In the genomic region with DNA sequence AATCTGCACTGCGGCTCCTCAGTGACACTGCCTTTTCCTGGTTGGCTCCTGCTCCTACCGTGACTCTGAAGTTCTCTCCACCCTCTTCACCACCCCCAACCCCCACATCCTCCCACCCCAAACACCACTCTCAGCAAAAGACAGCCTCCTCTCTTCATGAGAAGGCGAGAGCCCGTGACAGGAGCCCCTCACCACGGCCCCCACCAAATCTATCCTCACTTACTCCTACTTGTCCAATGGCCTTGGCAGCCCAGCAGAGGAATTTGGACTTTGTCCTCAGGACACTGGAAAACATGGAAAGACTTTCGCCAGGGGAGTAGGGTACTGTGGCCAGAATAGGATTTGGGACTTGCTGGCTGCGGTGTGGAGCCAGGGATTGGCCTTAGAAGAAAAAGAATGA, we compare ENCODE assay signal across 1 cellular context.
TF ChIP-seq lines count a peak whose summit lies in the region.

No MANE protein-coding gene starts in this region.

TF ChIP-seq in HepG2, 621 proteins besides CTCF, POLR2A, EP300 and RAD21 (continued from another document):
- TF ChIP-seq, protein P1, sequence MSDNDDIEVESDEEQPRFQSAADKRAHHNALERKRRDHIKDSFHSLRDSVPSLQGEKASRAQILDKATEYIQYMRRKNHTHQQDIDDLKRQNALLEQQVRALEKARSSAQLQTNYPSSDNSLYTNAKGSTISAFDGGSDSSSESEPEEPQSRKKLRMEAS (IDR thresholded peaks at IDR 0.05) = peak; percentile 29; the same call in 1 of the 2 replicates
- TF ChIP-seq KDM6A (CRISPR knock-in tag; IDR thresholded peaks at IDR 0.05; ENCODE audit: low read depth) = peak; percentile 78
- no peak for TF ChIP-seq XRCC5 (optimal IDR thresholded peaks at IDR 0.05; ENCODE audit: low read length)
- TF ChIP-seq WIZ (CRISPR knock-in tag; IDR thresholded peaks at IDR 0.05) = no peak
- no peak for TF ChIP-seq SKI (IDR thresholded peaks at IDR 0.05; ENCODE audit: partially characterized antibody)
- TF ChIP-seq, protein P2, sequence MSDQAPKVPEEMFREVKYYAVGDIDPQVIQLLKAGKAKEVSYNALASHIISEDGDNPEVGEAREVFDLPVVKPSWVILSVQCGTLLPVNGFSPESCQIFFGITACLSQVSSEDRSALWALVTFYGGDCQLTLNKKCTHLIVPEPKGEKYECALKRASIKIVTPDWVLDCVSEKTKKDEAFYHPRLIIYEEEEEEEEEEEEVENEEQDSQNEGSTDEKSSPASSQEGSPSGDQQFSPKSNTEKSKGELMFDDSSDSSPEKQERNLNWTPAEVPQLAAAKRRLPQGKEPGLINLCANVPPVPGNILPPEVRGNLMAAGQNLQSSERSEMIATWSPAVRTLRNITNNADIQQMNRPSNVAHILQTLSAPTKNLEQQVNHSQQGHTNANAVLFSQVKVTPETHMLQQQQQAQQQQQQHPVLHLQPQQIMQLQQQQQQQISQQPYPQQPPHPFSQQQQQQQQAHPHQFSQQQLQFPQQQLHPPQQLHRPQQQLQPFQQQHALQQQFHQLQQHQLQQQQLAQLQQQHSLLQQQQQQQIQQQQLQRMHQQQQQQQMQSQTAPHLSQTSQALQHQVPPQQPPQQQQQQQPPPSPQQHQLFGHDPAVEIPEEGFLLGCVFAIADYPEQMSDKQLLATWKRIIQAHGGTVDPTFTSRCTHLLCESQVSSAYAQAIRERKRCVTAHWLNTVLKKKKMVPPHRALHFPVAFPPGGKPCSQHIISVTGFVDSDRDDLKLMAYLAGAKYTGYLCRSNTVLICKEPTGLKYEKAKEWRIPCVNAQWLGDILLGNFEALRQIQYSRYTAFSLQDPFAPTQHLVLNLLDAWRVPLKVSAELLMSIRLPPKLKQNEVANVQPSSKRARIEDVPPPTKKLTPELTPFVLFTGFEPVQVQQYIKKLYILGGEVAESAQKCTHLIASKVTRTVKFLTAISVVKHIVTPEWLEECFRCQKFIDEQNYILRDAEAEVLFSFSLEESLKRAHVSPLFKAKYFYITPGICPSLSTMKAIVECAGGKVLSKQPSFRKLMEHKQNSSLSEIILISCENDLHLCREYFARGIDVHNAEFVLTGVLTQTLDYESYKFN (CRISPR knock-in tag; conservative IDR thresholded peaks at IDR 0.05) = peak; percentile 81
- peak; percentile 72 for TF ChIP-seq RXRB (CRISPR knock-in tag; IDR thresholded peaks at IDR 0.05; ENCODE audit: borderline replicate concordance)
- TF ChIP-seq ZNF263 (CRISPR knock-in tag; IDR thresholded peaks at IDR 0.05) = no peak
- TF ChIP-seq, protein P3, sequence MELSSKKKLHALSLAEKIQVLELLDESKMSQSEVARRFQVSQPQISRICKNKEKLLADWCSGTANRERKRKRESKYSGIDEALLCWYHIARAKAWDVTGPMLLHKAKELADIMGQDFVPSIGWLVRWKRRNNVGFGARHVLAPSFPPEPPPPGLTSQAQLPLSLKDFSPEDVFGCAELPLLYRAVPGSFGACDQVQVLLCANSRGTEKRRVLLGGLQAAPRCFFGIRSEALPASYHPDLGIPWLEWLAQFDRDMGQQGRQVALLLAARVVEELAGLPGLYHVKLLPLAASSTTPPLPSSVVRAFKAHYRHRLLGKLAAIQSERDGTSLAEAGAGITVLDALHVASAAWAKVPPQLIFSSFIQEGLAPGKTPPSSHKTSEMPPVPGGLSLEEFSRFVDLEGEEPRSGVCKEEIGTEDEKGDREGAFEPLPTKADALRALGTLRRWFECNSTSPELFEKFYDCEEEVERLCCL (CRISPR knock-in tag; IDR thresholded peaks at IDR 0.05; ENCODE audit: borderline replicate concordance) = no peak
- no peak for TF ChIP-seq ZFP62 (CRISPR knock-in tag; IDR thresholded peaks at IDR 0.05)
- TF ChIP-seq TOPORS (CRISPR knock-in tag; IDR thresholded peaks at IDR 0.05) = no peak
- TF ChIP-seq KLF13 (CRISPR knock-in tag; IDR thresholded peaks at IDR 0.05) = no peak
- TF ChIP-seq NCOA2 (CRISPR knock-in tag; IDR thresholded peaks at IDR 0.05) = peak; percentile 59
- peak; percentile 24; the same call in 1 of the 2 replicates for TF ChIP-seq ZMYM3 (CRISPR knock-in tag; IDR thresholded peaks at IDR 0.05)
- TF ChIP-seq TBP (CRISPR knock-in tag; IDR thresholded peaks at IDR 0.05) = no peak
- no peak for TF ChIP-seq ATF7 (IDR thresholded peaks at IDR 0.05)
- no peak for TF ChIP-seq ATF7 (CRISPR knock-in tag; IDR thresholded peaks at IDR 0.05)
- peak; percentile 38; the same call in 1 of the 2 replicates for TF ChIP-seq FOXA3 (CRISPR knock-in tag; IDR thresholded peaks at IDR 0.05)
- no peak for TF ChIP-seq FOXJ3 (CRISPR knock-in tag; IDR thresholded peaks at IDR 0.05; ENCODE audit: borderline replicate concordance)
- TF ChIP-seq NRL (CRISPR knock-in tag; IDR thresholded peaks at IDR 0.05; ENCODE audit: borderline replicate concordance) = no peak
- TF ChIP-seq DMAP1 (CRISPR knock-in tag; IDR thresholded peaks at IDR 0.05) = no peak
- no peak for TF ChIP-seq MAFG (CRISPR knock-in tag; IDR thresholded peaks at IDR 0.05)
- TF ChIP-seq, protein P4, sequence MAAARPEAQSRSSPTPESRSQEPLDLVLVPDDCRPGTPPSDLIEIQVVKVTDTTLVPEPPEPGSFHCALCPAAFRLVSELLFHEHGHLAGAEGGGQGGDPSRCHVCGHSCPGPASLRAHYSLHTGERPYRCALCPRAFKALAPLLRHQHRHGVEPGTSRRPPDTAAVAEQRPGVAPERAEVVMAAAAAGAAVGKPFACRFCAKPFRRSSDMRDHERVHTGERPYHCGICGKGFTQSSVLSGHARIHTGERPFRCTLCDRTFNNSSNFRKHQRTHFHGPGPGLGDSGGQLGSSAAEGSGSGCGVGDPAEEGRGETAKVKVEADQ (CRISPR knock-in tag; IDR thresholded peaks at IDR 0.05; ENCODE audit: borderline replicate concordance) = peak; percentile 56; the same call in 1 of the 2 replicates
- 0 out of 2 replicates have a peak, but pooled peaks have one; percentile 16 for TF ChIP-seq ZNF788 (CRISPR knock-in tag; IDR thresholded peaks at IDR 0.05; ENCODE audit: borderline replicate concordance)
- TF ChIP-seq NR2F2 (IDR thresholded peaks at IDR 0.05; ENCODE audit: borderline replicate concordance, low read depth) = no peak
- TF ChIP-seq, protein P5, sequence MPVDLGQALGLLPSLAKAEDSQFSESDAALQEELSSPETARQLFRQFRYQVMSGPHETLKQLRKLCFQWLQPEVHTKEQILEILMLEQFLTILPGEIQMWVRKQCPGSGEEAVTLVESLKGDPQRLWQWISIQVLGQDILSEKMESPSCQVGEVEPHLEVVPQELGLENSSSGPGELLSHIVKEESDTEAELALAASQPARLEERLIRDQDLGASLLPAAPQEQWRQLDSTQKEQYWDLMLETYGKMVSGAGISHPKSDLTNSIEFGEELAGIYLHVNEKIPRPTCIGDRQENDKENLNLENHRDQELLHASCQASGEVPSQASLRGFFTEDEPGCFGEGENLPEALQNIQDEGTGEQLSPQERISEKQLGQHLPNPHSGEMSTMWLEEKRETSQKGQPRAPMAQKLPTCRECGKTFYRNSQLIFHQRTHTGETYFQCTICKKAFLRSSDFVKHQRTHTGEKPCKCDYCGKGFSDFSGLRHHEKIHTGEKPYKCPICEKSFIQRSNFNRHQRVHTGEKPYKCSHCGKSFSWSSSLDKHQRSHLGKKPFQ (CRISPR knock-in tag; IDR thresholded peaks at IDR 0.05; ENCODE audit: insufficient replicate concordance) = no peak
- no peak for TF ChIP-seq SP5 (CRISPR knock-in tag; IDR thresholded peaks at IDR 0.05; ENCODE audit: borderline replicate concordance, low read depth)
- no peak for TF ChIP-seq ZNF225 (CRISPR knock-in tag; IDR thresholded peaks at IDR 0.05)
- peak; percentile 32; the same call in 1 of the 2 replicates for TF ChIP-seq YEATS4 (CRISPR knock-in tag; IDR thresholded peaks at IDR 0.05; ENCODE audit: borderline replicate concordance)
- TF ChIP-seq, protein P6, sequence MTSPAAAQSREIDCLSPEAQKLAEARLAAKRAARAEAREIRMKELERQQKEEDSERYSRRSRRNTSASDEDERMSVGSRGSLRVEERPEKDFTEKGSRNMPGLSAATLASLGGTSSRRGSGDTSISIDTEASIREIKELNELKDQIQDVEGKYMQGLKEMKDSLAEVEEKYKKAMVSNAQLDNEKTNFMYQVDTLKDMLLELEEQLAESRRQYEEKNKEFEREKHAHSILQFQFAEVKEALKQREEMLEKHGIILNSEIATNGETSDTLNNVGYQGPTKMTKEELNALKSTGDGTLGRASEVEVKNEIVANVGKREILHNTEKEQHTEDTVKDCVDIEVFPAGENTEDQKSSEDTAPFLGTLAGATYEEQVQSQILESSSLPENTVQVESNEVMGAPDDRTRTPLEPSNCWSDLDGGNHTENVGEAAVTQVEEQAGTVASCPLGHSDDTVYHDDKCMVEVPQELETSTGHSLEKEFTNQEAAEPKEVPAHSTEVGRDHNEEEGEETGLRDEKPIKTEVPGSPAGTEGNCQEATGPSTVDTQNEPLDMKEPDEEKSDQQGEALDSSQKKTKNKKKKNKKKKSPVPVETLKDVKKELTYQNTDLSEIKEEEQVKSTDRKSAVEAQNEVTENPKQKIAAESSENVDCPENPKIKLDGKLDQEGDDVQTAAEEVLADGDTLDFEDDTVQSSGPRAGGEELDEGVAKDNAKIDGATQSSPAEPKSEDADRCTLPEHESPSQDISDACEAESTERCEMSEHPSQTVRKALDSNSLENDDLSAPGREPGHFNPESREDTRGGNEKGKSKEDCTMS (CRISPR knock-in tag; conservative IDR thresholded peaks at IDR 0.05) = no peak
- TF ChIP-seq ATF7-NPFF (CRISPR knock-in tag; IDR thresholded peaks at IDR 0.05; ENCODE audit: low read depth) = no peak
- TF ChIP-seq STAG1 (CRISPR knock-in tag; IDR thresholded peaks at IDR 0.05) = no peak
- TF ChIP-seq NFIB (CRISPR knock-in tag; IDR thresholded peaks at IDR 0.05; ENCODE audit: borderline replicate concordance) = no peak
- peak; percentile 40; the same call in 1 of the 2 replicates for TF ChIP-seq ZNF331 (CRISPR knock-in tag; IDR thresholded peaks at IDR 0.05)
